16 cellular contexts compared by ENCODE assay signal in the genomic region with DNA sequence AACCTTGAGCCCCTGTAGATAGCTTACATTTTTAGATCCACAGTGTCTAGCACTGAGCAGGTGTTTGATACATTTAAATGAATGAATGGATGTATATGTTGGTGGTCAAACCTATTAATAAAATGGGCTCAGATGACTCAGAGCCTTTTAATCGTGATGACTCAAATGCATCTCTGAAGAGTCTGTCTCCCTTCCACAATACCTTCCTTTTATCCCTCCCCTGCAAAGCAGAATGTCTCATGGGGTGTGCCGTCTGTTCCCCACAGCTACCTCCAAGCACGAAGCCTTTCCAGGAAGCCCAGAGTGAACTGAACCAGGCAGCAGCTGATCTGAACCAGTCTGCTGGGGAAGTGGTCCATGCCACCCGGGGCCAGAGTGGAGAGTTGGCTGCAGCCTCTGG.
DNase-seq lines count a peak whose midpoint lies in the region; ATAC-seq, FAIRE-seq and TF ChIP-seq lines count a peak whose summit lies in the region.
"Had no signal": no experiment of that assay in that cellular context is flagged by ENCODE, and none has a peak within 500 bp of the region (broad histone marks: within the 10 kb centered on the region; RNA-seq: fewer than 3 reads in every experiment).

No MANE protein-coding gene starts in this region.

- DNase-seq in AG08396 (ENCODE audit: low spot score), result peak; percentile 46
- DNase-seq in IMR-90, result peak; percentile 88
- peak; percentile 50 for DNase-seq in astrocyte of the hippocampus (ENCODE audit: low read depth, low spot score)
- peak; percentile 71 for DNase-seq in kidney epithelial cell (ENCODE audit: low read depth)
- DNase-seq in NCI-H1694 treated with DMSO at 0.1 percent for 48 hours (lab: John Stamatoyannopoulos, UW), result no peak
- DNase-seq in pancreas, result no peak
- DNase-seq: activated CD8-positive, alpha-beta T cell treated with anti-CD3 and anti-CD28 coated beads for 36 hours; DMS 273 treated with DMSO at 0.1 percent for 48 hours; posterior cingulate gyrus; stimulated activated CD4-positive, alpha-beta T cell treated with anti-CD3 and anti-CD28 coated beads, Interleukin-15, amount 100 ng/mL, for 24 hours; transverse colon had no signal

- H3K27ac ChIP-seq in IMR-90 (ENCODE audit: insufficient read depth, low read length), result no peak overlapping the region; the same call in 1 of the 2 replicates
- H3K27ac ChIP-seq in pancreas, result no peak overlapping the region
- H3K27ac ChIP-seq: HL-60, transverse colon had no signal

- no peaks in the 10 kb centered on the region for H3K9me3 ChIP-seq in IMR-90 (ENCODE audit: control insufficient read depth, insufficient read depth, low read length)
- H3K9me3 ChIP-seq in pancreas, result no peaks in the 10 kb centered on the region
- H3K9me3 ChIP-seq: transverse colon had no signal

- H3K27me3 ChIP-seq in IMR-90 (ENCODE audit: control insufficient read depth, insufficient read depth, low read length) (no peaks in the 10 kb centered on the region), kidney epithelial cell (ENCODE audit: control insufficient read depth, insufficient read depth, low read length) (no peaks in the 10 kb centered on the region), pancreas (no peaks in the 10 kb centered on the region)
- H3K27me3 ChIP-seq: transverse colon had no signal

- H4K20me1 ChIP-seq in IMR-90 (ENCODE audit: insufficient read depth, low read length), result no peaks in the 10 kb centered on the region

- H2AFZ ChIP-seq in IMR-90 (replicated peaks; ENCODE audit: low read length, poor library complexity), result peak overlapping the region; percentile 61
- H2AFZ ChIP-seq: GM23338 had no signal

- peaks cover 12% of the 10 kb centered on the region for H3K9me1 ChIP-seq in IMR-90 (ENCODE audit: insufficient read depth, low read length)

- H3K9ac ChIP-seq in IMR-90 (ENCODE audit: low read depth, low read length), result no peak overlapping the region

- in situ Hi-C loops in IMR-90 (cut with MboI; ENCODE audit: low sequenced_read_pairs), result no loop called here

- intact Hi-C loops in IMR-90 (cut with micrococcal nuclease), result no loop called here
- intact Hi-C loops in pancreas (cut with DNase I), result no loop called here

- CTCF ChIA-PET in IMR-90 (lab: Yijun Ruan, JAX), result no interaction called here

- WGBS in IMR-90 (ENCODE audit: extremely low coverage in 2 of 2, insufficient read length in 1 of 2), 2 experiments, result 100% methylated on average over 1 of the region's 4 CpGs; no CpG with 5 or more reads in 1 of the 2 experiments
- 76 to 91% methylated on average over 4 of the region's 4 CpGs for WGBS in pancreas, 2 donors

- H3K18ac ChIP-seq in IMR-90 (ENCODE audit: low read depth, low read length), result no peak overlapping the region

- H3K4ac ChIP-seq in IMR-90 (ENCODE audit: low read depth, low read length), result peak overlapping the region; percentile 32; the same call in 1 of the 2 replicates

- TF ChIP-seq CTCF in IMR-90 (conservative IDR thresholded peaks at IDR 0.05; ENCODE audit: low read depth, low read length) (no peak), kidney epithelial cell (IDR thresholded peaks at IDR 0.05; ENCODE audit: insufficient read depth, low read length, poor library complexity, severe bottlenecking) (no peak), pancreas (IDR thresholded peaks at IDR 0.05) (no peak)

- H2AK5ac ChIP-seq in IMR-90 (ENCODE audit: low read depth, low read length), result no peak overlapping the region; the same call in 1 of the 2 replicates

- H3K23ac ChIP-seq in IMR-90 (ENCODE audit: low read depth, low read length), result no peak overlapping the region

- peak overlapping the region; percentile 36 for H2BK120ac ChIP-seq in IMR-90 (ENCODE audit: low read depth, low read length)

- no peak overlapping the region for H4K5ac ChIP-seq in IMR-90 (ENCODE audit: low read depth, low read length)

- peak overlapping the region; percentile 22 for H2BK5ac ChIP-seq in IMR-90 (ENCODE audit: low read depth, low read length, poor library complexity, severe bottlenecking)

- H3K79me1 ChIP-seq in IMR-90 (ENCODE audit: low read depth in 1 of 2, low read length in 2 of 2), result peaks cover 0 to 3% of the 10 kb centered on the region in 2 experiments; a peak in 1 of 4 replicates

- FAIRE-seq in pancreas (lab: Jason Lieb, UNC), result no peak
- FAIRE-seq: GM12891 had no signal

- dilution Hi-C loops in IMR-90 (cut with HindIII; ENCODE audit: low sequenced_read_pairs, unreplicated experiment), result no loop called here

- ATAC-seq in IMR-90 (ENCODE audit: low read depth) (peak; percentile 40; the same call in 1 of the 2 replicates), HG03521 (IDR thresholded peaks at IDR 0.05; ENCODE audit: unreplicated experiment) (no peak), GM19397 (IDR thresholded peaks at IDR 0.05; ENCODE audit: unreplicated experiment) (no peak), pancreas (no peak)
- ATAC-seq: activated CD8-positive, alpha-beta T cell treated with anti-CD3 and anti-CD28 coated beads for 36 hours; GM23338 had no signal

- BruUV-seq in IMR-90 (replicated peaks; lab: Mats Ljungman, UMichigan), result no TSS peak

- H3K4me2 ChIP-seq in IMR-90 (ENCODE audit: low read depth, low read length), result no peak overlapping the region
- H3K4me2 ChIP-seq: GM23338 had no signal

- H3K4me3 ChIP-seq in IMR-90 (ENCODE audit: insufficient read depth, low read depth, low read length), result no peak overlapping the region
- no peak overlapping the region for H3K4me3 ChIP-seq in kidney epithelial cell (ENCODE audit: low read depth, low read length)
- H3K4me3 ChIP-seq in pancreas, result no peak overlapping the region
- H3K4me3 ChIP-seq: GM23338, transverse colon had no signal

- H4K91ac ChIP-seq in IMR-90 (ENCODE audit: insufficient read depth, low read depth, low read length), result peak overlapping the region; percentile 27; the same call in 1 of the 2 replicates

- TF ChIP-seq POLR2A in IMR-90 (IDR thresholded peaks at IDR 0.05; ENCODE audit: low read depth, low read length), result no peak

- TF ChIP-seq RAD21 in IMR-90 (IDR thresholded peaks at IDR 0.05; ENCODE audit: low read length), result no peak

- H3K36me3 ChIP-seq in IMR-90 (ENCODE audit: control insufficient read depth, insufficient read depth, low read length) (peaks cover 14% of the 10 kb centered on the region), kidney epithelial cell (ENCODE audit: control insufficient read depth, insufficient read depth, low read length) (no peaks in the 10 kb centered on the region), pancreas (no peaks in the 10 kb centered on the region)

- no peak overlapping the region for H3K56ac ChIP-seq in IMR-90 (ENCODE audit: extremely low read depth, insufficient read depth, low read length)

- H3K4me1 ChIP-seq in IMR-90 (ENCODE audit: control insufficient read depth, insufficient read depth, low read length), result peaks cover 15% of the 10 kb centered on the region
- H3K4me1 ChIP-seq in pancreas, result no peaks in the 10 kb centered on the region

- no peak overlapping the region; the same call in 1 of the 2 replicates for H3K14ac ChIP-seq in IMR-90 (replicated peaks; ENCODE audit: low read depth, low read length)

- H2AK9ac ChIP-seq in IMR-90 (replicated peaks; ENCODE audit: low read depth, low read length, poor library complexity), result peak overlapping the region; percentile 33

- no peak overlapping the region for H2BK15ac ChIP-seq in IMR-90 (ENCODE audit: low read depth, low read length)

- H4K8ac ChIP-seq in IMR-90 (ENCODE audit: low read depth in 2 of 2, low read length in 2 of 2), result peak overlapping the region in 1 of 2 experiments; percentile 18; a peak in 1 of 4 replicates

- POLR2A ChIA-PET in IMR-90 (lab: Charles Lee; ENCODE audit: unreplicated experiment), result no interaction called here

- 0 out of 2 replicates have a peak overlapping the region, but pooled peaks have one; percentile 40 for H2BK20ac ChIP-seq in IMR-90 (ENCODE audit: low read depth, low read length)

TF ChIP-seq in IMR-90, 13 proteins besides CTCF, POLR2A, EP300 and RAD21:
- TF ChIP-seq, protein P1, sequence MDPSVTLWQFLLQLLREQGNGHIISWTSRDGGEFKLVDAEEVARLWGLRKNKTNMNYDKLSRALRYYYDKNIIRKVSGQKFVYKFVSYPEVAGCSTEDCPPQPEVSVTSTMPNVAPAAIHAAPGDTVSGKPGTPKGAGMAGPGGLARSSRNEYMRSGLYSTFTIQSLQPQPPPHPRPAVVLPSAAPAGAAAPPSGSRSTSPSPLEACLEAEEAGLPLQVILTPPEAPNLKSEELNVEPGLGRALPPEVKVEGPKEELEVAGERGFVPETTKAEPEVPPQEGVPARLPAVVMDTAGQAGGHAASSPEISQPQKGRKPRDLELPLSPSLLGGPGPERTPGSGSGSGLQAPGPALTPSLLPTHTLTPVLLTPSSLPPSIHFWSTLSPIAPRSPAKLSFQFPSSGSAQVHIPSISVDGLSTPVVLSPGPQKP (IDR thresholded peaks at IDR 0.05; ENCODE audit: borderline replicate concordance, low read depth, low read length), result no peak
- TF ChIP-seq, protein P2, sequence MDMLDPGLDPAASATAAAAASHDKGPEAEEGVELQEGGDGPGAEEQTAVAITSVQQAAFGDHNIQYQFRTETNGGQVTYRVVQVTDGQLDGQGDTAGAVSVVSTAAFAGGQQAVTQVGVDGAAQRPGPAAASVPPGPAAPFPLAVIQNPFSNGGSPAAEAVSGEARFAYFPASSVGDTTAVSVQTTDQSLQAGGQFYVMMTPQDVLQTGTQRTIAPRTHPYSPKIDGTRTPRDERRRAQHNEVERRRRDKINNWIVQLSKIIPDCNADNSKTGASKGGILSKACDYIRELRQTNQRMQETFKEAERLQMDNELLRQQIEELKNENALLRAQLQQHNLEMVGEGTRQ (IDR thresholded peaks at IDR 0.05; ENCODE audit: low read depth, low read length), result no peak
- no peak for TF ChIP-seq SMC3 (IDR thresholded peaks at IDR 0.05; ENCODE audit: low read depth, low read length)
- no peak for TF ChIP-seq CEBPB (IDR thresholded peaks at IDR 0.05; ENCODE audit: low read depth, low read length)
- peak; percentile 84 for TF ChIP-seq FOS (IDR thresholded peaks at IDR 0.05; ENCODE audit: low read depth, low read length)
- TF ChIP-seq NFE2L2 (IDR thresholded peaks at IDR 0.05; ENCODE audit: low read depth, low read length), result no peak
- TF ChIP-seq RFX5 (IDR thresholded peaks at IDR 0.05; ENCODE audit: low read depth, low read length), result no peak
- TF ChIP-seq RCOR1 (IDR thresholded peaks at IDR 0.05; ENCODE audit: insufficient replicate concordance, low read length), result no peak
- peak; percentile 26; the same call in 1 of the 2 replicates for TF ChIP-seq BHLHE40 (IDR thresholded peaks at IDR 0.05; ENCODE audit: low read depth, low read length)

Comparison
In these comparisons a context has a peak if more than half of its experiments do, and no peak if none do; other contexts are left out.
1. DNase-seq: peak in AG08396 (single experiment), IMR-90 (single experiment), astrocyte of the hippocampus (single experiment) and kidney epithelial cell (single experiment); none in NCI-H1694 treated with DMSO at 0.1 percent for 48 hours (single experiment) and pancreas (0 of 6).